ENCODE assay signal across 26 cellular contexts in genomic region chr12:13154851-13155250, GRCh38. TPM values are rescaled to one million over a fixed set of nuclear protein-coding genes. Genes with fewer than 3 reads are reported as not detected.
DNase-seq lines count a peak whose midpoint lies in the region; ATAC-seq and TF ChIP-seq lines count a peak whose summit lies in the region.
"Had no signal": no experiment of that assay in that cellular context is flagged by ENCODE, and none has a peak within 500 bp of the region (broad histone marks: within the 10 kb centered on the region; RNA-seq: fewer than 3 reads in every experiment).

No MANE protein-coding gene starts in this region.

- H3K36me3 ChIP-seq in OCI-LY3 (replicated peaks; ENCODE audit: low read depth, low read length) (no peaks in the 10 kb centered on the region), subcutaneous abdominal adipose tissue (ENCODE audit: control insufficient read depth in 5 of 5, insufficient read depth in 5 of 5, low read length in 5 of 5) (no peaks in the 10 kb centered on the region)
- H3K36me3 ChIP-seq in effector memory CD4-positive, alpha-beta T cell (ENCODE audit: control insufficient read depth, insufficient read depth, low read length): no peaks in the 10 kb centered on the region
- H3K36me3 ChIP-seq: gastroesophageal sphincter, ovary had no signal

- peaks cover 0 to 2% (median 2%) of the 10 kb centered on the region in 3 donors for H3K27me3 Mint-ChIP-seq in CD14-positive monocyte (ENCODE audit: low read depth in 3 of 3)
- H3K27me3 Mint-ChIP-seq: activated T-cell treated with anti-CD3 and anti-CD28 coated beads, Interleukin-2, amount 50 U/mL, for 24 hours; dendritic cell treated with granulocyte-macrophage colony-stimulating factor and Interleukin-4, amounts not matched to agents 40 ng/mL and 50 ng/mL, for 4 days; stimulated activated naive B cell treated with anti-CD40 and anti-IgM and Interleukin-4, amounts not matched to agents 10 μg/mL and 1 μg/mL and 100 μg/mL, for 72 hours had no signal

- peak overlapping the region; percentile 83 for H3K4me2 ChIP-seq in OCI-LY3 (ENCODE audit: low read length)

- H3K9me3 ChIP-seq in OCI-LY3 (ENCODE audit: insufficient read depth, low read length) (no peaks in the 10 kb centered on the region), subcutaneous abdominal adipose tissue (ENCODE audit: control insufficient read depth in 5 of 5, low read length in 5 of 5) (peaks cover 0 to 3% (median 0%) of the 10 kb centered on the region in 5 donors)
- H3K9me3 ChIP-seq in effector memory CD4-positive, alpha-beta T cell (ENCODE audit: control insufficient read depth, low read length): no peaks in the 10 kb centered on the region
- H3K9me3 ChIP-seq: Caco-2, ovary had no signal

- intact Hi-C loops in CD14-positive monocyte (cut with micrococcal nuclease): loop anchor here (5.0 to 10.0 kb wide), 2 partner anchors 50 to 53 kb away; partner anchors contain the start of gene GSG1 (in 1 of the 2)
- intact Hi-C loops in left colon (cut with DNase I, micrococcal nuclease): no loop called here

- H3K4me3 Mint-ChIP-seq in CD14-positive monocyte: no peak overlapping the region
- H3K4me3 Mint-ChIP-seq: activated T-cell treated with anti-CD3 and anti-CD28 coated beads, Interleukin-2, amount 50 U/mL, for 24 hours; central memory CD8-positive, alpha-beta T cell; dendritic cell treated with granulocyte-macrophage colony-stimulating factor and Interleukin-4, amounts not matched to agents 40 ng/mL and 50 ng/mL, for 4 days; endodermal cell; stimulated activated naive B cell treated with anti-CD40 and anti-IgM and Interleukin-4, amounts not matched to agents 10 μg/mL and 1 μg/mL and 100 μg/mL, for 72 hours had no signal

- H3K4me1 Mint-ChIP-seq in CD14-positive monocyte: peaks cover 26% of the 10 kb centered on the region
- H3K4me1 Mint-ChIP-seq: central memory CD8-positive, alpha-beta T cell; endodermal cell had no signal

- peak overlapping the region in 5 of 7 donors; percentile 25 to 77 (median 63) for H3K27ac Mint-ChIP-seq in CD14-positive monocyte
- H3K27ac Mint-ChIP-seq: activated T-cell treated with anti-CD3 and anti-CD28 coated beads, Interleukin-2, amount 50 U/mL, for 24 hours; endodermal cell; stimulated activated naive B cell treated with anti-CD40 and anti-IgM and Interleukin-4, amounts not matched to agents 10 μg/mL and 1 μg/mL and 100 μg/mL, for 72 hours had no signal

- peaks cover 0 to 3% (median 0%) of the 10 kb centered on the region in 7 donors for H3K9me3 Mint-ChIP-seq in CD14-positive monocyte
- H3K9me3 Mint-ChIP-seq: activated T-cell treated with anti-CD3 and anti-CD28 coated beads, Interleukin-2, amount 50 U/mL, for 24 hours; central memory CD8-positive, alpha-beta T cell; dendritic cell treated with granulocyte-macrophage colony-stimulating factor and Interleukin-4, amounts not matched to agents 40 ng/mL and 50 ng/mL, for 4 days; endodermal cell; stimulated activated naive B cell treated with anti-CD40 and anti-IgM and Interleukin-4, amounts not matched to agents 10 μg/mL and 1 μg/mL and 100 μg/mL, for 72 hours had no signal

- H3K27me3 ChIP-seq in OCI-LY3 (ENCODE audit: low read depth, low read length) (peaks cover 51% of the 10 kb centered on the region), subcutaneous abdominal adipose tissue (ENCODE audit: control insufficient read depth in 5 of 5, insufficient read depth in 4 of 5, low read length in 5 of 5) (no peaks in the 10 kb centered on the region)
- no peaks in the 10 kb centered on the region for H3K27me3 ChIP-seq in effector memory CD4-positive, alpha-beta T cell (replicated peaks; ENCODE audit: control insufficient read depth, insufficient read depth, low read length, poor library complexity, severe bottlenecking)
- H3K27me3 ChIP-seq: gastroesophageal sphincter, ovary had no signal

- no peaks in the 10 kb centered on the region; the same call in 1 of the 2 replicates for H4K20me1 ChIP-seq in OCI-LY3 (ENCODE audit: insufficient read depth, low read length)

- peaks cover 17% of the 10 kb centered on the region for H3K4me1 ChIP-seq in OCI-LY3 (ENCODE audit: low read length)
- H3K4me1 ChIP-seq in subcutaneous abdominal adipose tissue (ENCODE audit: control insufficient read depth in 5 of 5, insufficient read depth in 5 of 5, low read length in 5 of 5): peaks cover 3 to 41% (median 40%) of the 10 kb centered on the region in 5 donors
- H3K4me1 ChIP-seq in effector memory CD4-positive, alpha-beta T cell (ENCODE audit: control insufficient read depth, insufficient read depth, low read length, poor library complexity, severe bottlenecking): no peaks in the 10 kb centered on the region

- ATAC-seq in HG02840 (IDR thresholded peaks at IDR 0.05; ENCODE audit: low FRiP score, unreplicated experiment) (no peak), left colon (no peak)
- ATAC-seq: gastroesophageal sphincter had no signal

- no peaks in the 10 kb centered on the region for H3K36me3 Mint-ChIP-seq in CD14-positive monocyte
- H3K36me3 Mint-ChIP-seq: stimulated activated naive B cell treated with anti-CD40 and anti-IgM and Interleukin-4, amounts not matched to agents 10 μg/mL and 1 μg/mL and 100 μg/mL, for 72 hours had no signal

- H3K4me3 ChIP-seq in OCI-LY3 (ENCODE audit: low read length) (peak overlapping the region; percentile 60), fibroblast of the aortic adventitia (ENCODE audit: low read depth, low read length) (no peak overlapping the region), subcutaneous abdominal adipose tissue (ENCODE audit: low read depth in 1 of 5, low read length in 5 of 5) (no peak overlapping the region)
- no peak overlapping the region for H3K4me3 ChIP-seq in effector memory CD4-positive, alpha-beta T cell (ENCODE audit: insufficient read depth, low read depth, low read length, poor library complexity, severe bottlenecking)
- H3K4me3 ChIP-seq: gastroesophageal sphincter, lung, ovary, skin epidermis had no signal

- DNase-seq in CD14-positive monocyte (ENCODE audit: low spot score): no peak
- DNase-seq in fibroblast of the aortic adventitia (ENCODE audit: low read depth): peak; percentile 25
- no peak for DNase-seq in left colon
- DNase-seq in effector memory CD4-positive, alpha-beta T cell: no peak
- DNase-seq: activated CD4-positive, CD25-positive, alpha-beta regulatory T cell; activated gamma-delta T cell treated with Interleukin-2 at 50 U/mL for 16 hours; activated T-cell treated with anti-CD3 and anti-CD28 coated beads, Interleukin-2, amount 50 U/mL, for 24 hours; C1 segment of cervical spinal cord; Caco-2; DMS53; endodermal cell; KBM-7; kidney glomerular epithelial cell; NCI-H1436; ovary; stimulated activated naive B cell treated with anti-CD40 and anti-IgM and Interleukin-4, amounts not matched to agents 10 μg/mL and 1 μg/mL and 100 μg/mL, for 72 hours had no signal

- no peaks in the 10 kb centered on the region for H3K79me2 ChIP-seq in OCI-LY3 (ENCODE audit: low read length)

- H3K27ac ChIP-seq in OCI-LY3 (ENCODE audit: low read length) (peak overlapping the region; percentile 58; the same call in 1 of the 2 replicates), subcutaneous abdominal adipose tissue (ENCODE audit: low read depth, low read length) (peak overlapping the region; percentile 86)
- H3K27ac ChIP-seq in effector memory CD4-positive, alpha-beta T cell (ENCODE audit: insufficient read depth, low read length, poor library complexity, severe bottlenecking): no peak overlapping the region
- H3K27ac ChIP-seq: HL-60, ovary had no signal

- H2AFZ ChIP-seq in OCI-LY3 (ENCODE audit: low read depth, low read length): no peak overlapping the region

- no peak for TF ChIP-seq CTCF in CD14-positive monocyte (IDR thresholded peaks at IDR 0.05)
- TF ChIP-seq CTCF in OCI-LY3 (IDR thresholded peaks at IDR 0.05; ENCODE audit: low read depth, low read length): no peak
- TF ChIP-seq CTCF in fibroblast of the aortic adventitia (IDR thresholded peaks at IDR 0.05; ENCODE audit: insufficient read depth, low read length): no peak

- H3K9ac ChIP-seq in OCI-LY3 (ENCODE audit: low read length): peak overlapping the region; percentile 27
- H3K9ac ChIP-seq in subcutaneous abdominal adipose tissue (ENCODE audit: low read length in 5 of 5): peak overlapping the region in 2 of 5 donors; percentile 59 to 64

RNA-seq across cellular contexts. Expression of gene EMP1, which starts 41.7 kb away (rescaled TPM):
- 1 to 10 TPM; 2.7 to 3.1 TPM for polyA plus RNA-seq in CD14-positive monocyte
- 19.1 and 244 TPM in 2 replicates for total RNA-seq in fibroblast of the aortic adventitia (ENCODE audit: low replicate concordance)
- 1,000 to 10,000 TPM in 1 of 2 donors, 100 to 1,000 TPM in 1; 459 to 1,135 TPM for total RNA-seq in left colon

RNA-seq across cellular contexts. Expression of gene GSG1, which starts 51.4 kb away (rescaled TPM):
- not detected for polyA plus RNA-seq in CD14-positive monocyte
- total RNA-seq in fibroblast of the aortic adventitia (ENCODE audit: low replicate concordance) (0.45 and 1.6 TPM in 2 replicates), left colon (not detected)
- total RNA-seq: Caco-2; gastroesophageal sphincter; lung; ovary; T-helper 1 cell treated with Interleukin-12 subunit alpha and Interleukin-12 subunit beta and Interleukin-4 antibody, amounts not matched to agents 30 ng/mL and 1 ng/mL, for 36 hours had no signal
- polyA plus RNA-seq: lung had no signal

Comparison
In these comparisons a context has a peak if more than half of its experiments do, and no peak if none do; other contexts are left out.
1. intact Hi-C loops: an anchor here in CD14-positive monocyte (5.0 to 10.0 kb wide); none called in left colon.